In the genomic region with DNA sequence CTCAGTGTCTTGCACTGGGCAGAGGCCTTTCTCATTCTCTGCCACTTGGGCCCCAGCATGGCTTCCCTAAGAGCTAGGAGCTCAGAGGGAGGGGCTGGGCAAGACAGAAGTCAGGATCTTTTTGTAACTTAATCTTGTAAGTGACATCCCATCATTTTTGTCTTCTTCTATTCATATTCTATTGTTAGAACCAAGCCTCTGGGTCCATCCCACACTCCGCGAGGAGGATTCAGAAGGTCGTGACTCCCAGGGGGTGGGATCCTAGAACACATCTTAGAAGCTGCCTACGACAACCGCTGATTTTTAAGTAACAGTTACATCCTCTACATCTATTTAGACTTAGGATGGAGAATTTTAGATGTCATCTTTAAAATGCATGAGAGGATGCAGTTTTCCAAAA, we compare ENCODE assay signal across 16 cellular contexts. TPM values are rescaled to one million over a fixed set of nuclear protein-coding genes. Genes with fewer than 3 reads are reported as not detected.
DNase-seq lines count a peak whose midpoint lies in the region; ATAC-seq and TF ChIP-seq lines count a peak whose summit lies in the region.
"Had no signal": no experiment of that assay in that cellular context is flagged by ENCODE, and none has a peak within 500 bp of the region (broad histone marks: within the 10 kb centered on the region; RNA-seq: fewer than 3 reads in every experiment).

No MANE protein-coding gene starts in this region.

- no peaks in the 10 kb centered on the region for H3K27me3 ChIP-seq in smooth muscle cell (ENCODE audit: low read depth)
- H3K27me3 ChIP-seq: body of pancreas had no signal

- H4K20me1 ChIP-seq in smooth muscle cell (ENCODE audit: low read depth): peaks cover 22% of the 10 kb centered on the region

- no peaks in the 10 kb centered on the region for H3F3A ChIP-seq in smooth muscle cell (ENCODE audit: low read depth)

- no peaks in the 10 kb centered on the region for H3K4me1 ChIP-seq in smooth muscle cell (ENCODE audit: low read depth)

- no peak overlapping the region for H3K27ac ChIP-seq in smooth muscle cell (ENCODE audit: low read depth)
- H3K27ac ChIP-seq: body of pancreas, prostate gland had no signal

- H3K27ac Mint-ChIP-seq in WTC11 (no peak overlapping the region), endothelial cell (ENCODE audit: unreplicated experiment) (peak overlapping the region; percentile 52)

- H3K36me3 Mint-ChIP-seq in WTC11: no peaks in the 10 kb centered on the region
- H3K36me3 Mint-ChIP-seq in endothelial cell (ENCODE audit: low read depth, unreplicated experiment): peaks cover 7% of the 10 kb centered on the region

- H3K36me3 ChIP-seq in smooth muscle cell (ENCODE audit: low read depth): no peaks in the 10 kb centered on the region
- H3K36me3 ChIP-seq: prostate gland had no signal

- no peak overlapping the region for H3K4me3 ChIP-seq in smooth muscle cell
- H3K4me3 ChIP-seq: body of pancreas, prostate gland had no signal

- no peak overlapping the region for H3K4me2 ChIP-seq in smooth muscle cell

- peak; percentile 39 for DNase-seq in activated effector memory CD4-positive, alpha-beta T cell treated with anti-CD3 and anti-CD28 coated beads, Interleukin-2, amount 50 U/mL, for 16 hours
- no peak for DNase-seq in activated effector memory CD4-positive, alpha-beta T cell treated with Interleukin-2 at 50 U/mL for 16 hours
- no peak for DNase-seq in WTC11 (ENCODE audit: low spot score)
- DNase-seq in endothelial cell (ENCODE audit: low spot score): no peak
- peak; percentile 79 for DNase-seq in putamen (ENCODE audit: low spot score)
- no peak for DNase-seq in hepatic stellate cell (ENCODE audit: low spot score)
- no peak for DNase-seq in NCI-H69 (lab: John Stamatoyannopoulos, UW)
- no peak for DNase-seq in smooth muscle cell (lab: John Stamatoyannopoulos, UW; ENCODE audit: unreplicated experiment)
- DNase-seq: DMS153, hippocampal formation, IMR-90, left cardiac atrium, NCI-H2081, NCI-H748 treated with DMSO at 0.1 percent for 48 hours had no signal

- H3K4me1 Mint-ChIP-seq in WTC11: peaks cover 17% of the 10 kb centered on the region
- H3K4me1 Mint-ChIP-seq in endothelial cell (ENCODE audit: unreplicated experiment): peaks cover 28% of the 10 kb centered on the region

- H3K4me3 Mint-ChIP-seq in WTC11 (peak overlapping the region; percentile 71; the same call in 1 of the 2 replicates), endothelial cell (ENCODE audit: unreplicated experiment) (peak overlapping the region; percentile 86)

- H3K79me2 ChIP-seq in smooth muscle cell (ENCODE audit: low read depth): no peaks in the 10 kb centered on the region

- no peak overlapping the region for H2AFZ ChIP-seq in smooth muscle cell (ENCODE audit: low read depth)

- no peak for TF ChIP-seq CTCF in WTC11 (IDR thresholded peaks at IDR 0.05)
- no peak for TF ChIP-seq CTCF in endothelial cell (IDR thresholded peaks at IDR 0.05; ENCODE audit: unreplicated experiment)
- no peak for TF ChIP-seq CTCF in smooth muscle cell (IDR thresholded peaks at IDR 0.05; ENCODE audit: borderline replicate concordance, insufficient read depth, poor library complexity, severe bottlenecking)

- peaks cover 34% of the 10 kb centered on the region for H3K27me3 Mint-ChIP-seq in WTC11 (ENCODE audit: low read depth)
- peaks cover 14% of the 10 kb centered on the region for H3K27me3 Mint-ChIP-seq in endothelial cell (ENCODE audit: unreplicated experiment)

- no peaks in the 10 kb centered on the region for H3K9me3 ChIP-seq in smooth muscle cell (replicated peaks; ENCODE audit: low read depth)
- H3K9me3 ChIP-seq: body of pancreas, prostate gland had no signal

- H3K9ac ChIP-seq in smooth muscle cell (ENCODE audit: low read depth): no peak overlapping the region

- POLR2A ChIA-PET in WTC11 (lab: Charles Lee): no interaction called here

- CTCF ChIA-PET in WTC11 (lab: Charles Lee): interaction anchor here (0.6 to 1.7 kb wide), 6 partner anchors 9 to 1067 kb away, joined by 3 to 8 read pairs (median 4); partner anchors contain the start of gene USP18

- 96% methylated on average over 5 of the region's 5 CpGs for WGBS in smooth muscle cell (ENCODE audit: low lambda C conversion rate)

- no peak for ATAC-seq in WTC11
- ATAC-seq: body of pancreas, left cardiac atrium had no signal

- H3K9me3 Mint-ChIP-seq in WTC11 (no peaks in the 10 kb centered on the region), endothelial cell (ENCODE audit: unreplicated experiment) (no peaks in the 10 kb centered on the region)

TF ChIP-seq in WTC11, 78 proteins besides CTCF, POLR2A, EP300 and RAD21 (continues in another document):
- TF ChIP-seq, protein P1, sequence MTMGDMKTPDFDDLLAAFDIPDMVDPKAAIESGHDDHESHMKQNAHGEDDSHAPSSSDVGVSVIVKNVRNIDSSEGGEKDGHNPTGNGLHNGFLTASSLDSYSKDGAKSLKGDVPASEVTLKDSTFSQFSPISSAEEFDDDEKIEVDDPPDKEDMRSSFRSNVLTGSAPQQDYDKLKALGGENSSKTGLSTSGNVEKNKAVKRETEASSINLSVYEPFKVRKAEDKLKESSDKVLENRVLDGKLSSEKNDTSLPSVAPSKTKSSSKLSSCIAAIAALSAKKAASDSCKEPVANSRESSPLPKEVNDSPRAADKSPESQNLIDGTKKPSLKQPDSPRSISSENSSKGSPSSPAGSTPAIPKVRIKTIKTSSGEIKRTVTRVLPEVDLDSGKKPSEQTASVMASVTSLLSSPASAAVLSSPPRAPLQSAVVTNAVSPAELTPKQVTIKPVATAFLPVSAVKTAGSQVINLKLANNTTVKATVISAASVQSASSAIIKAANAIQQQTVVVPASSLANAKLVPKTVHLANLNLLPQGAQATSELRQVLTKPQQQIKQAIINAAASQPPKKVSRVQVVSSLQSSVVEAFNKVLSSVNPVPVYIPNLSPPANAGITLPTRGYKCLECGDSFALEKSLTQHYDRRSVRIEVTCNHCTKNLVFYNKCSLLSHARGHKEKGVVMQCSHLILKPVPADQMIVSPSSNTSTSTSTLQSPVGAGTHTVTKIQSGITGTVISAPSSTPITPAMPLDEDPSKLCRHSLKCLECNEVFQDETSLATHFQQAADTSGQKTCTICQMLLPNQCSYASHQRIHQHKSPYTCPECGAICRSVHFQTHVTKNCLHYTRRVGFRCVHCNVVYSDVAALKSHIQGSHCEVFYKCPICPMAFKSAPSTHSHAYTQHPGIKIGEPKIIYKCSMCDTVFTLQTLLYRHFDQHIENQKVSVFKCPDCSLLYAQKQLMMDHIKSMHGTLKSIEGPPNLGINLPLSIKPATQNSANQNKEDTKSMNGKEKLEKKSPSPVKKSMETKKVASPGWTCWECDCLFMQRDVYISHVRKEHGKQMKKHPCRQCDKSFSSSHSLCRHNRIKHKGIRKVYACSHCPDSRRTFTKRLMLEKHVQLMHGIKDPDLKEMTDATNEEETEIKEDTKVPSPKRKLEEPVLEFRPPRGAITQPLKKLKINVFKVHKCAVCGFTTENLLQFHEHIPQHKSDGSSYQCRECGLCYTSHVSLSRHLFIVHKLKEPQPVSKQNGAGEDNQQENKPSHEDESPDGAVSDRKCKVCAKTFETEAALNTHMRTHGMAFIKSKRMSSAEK (CRISPR knock-in tag; IDR thresholded peaks at IDR 0.05; ENCODE audit: borderline replicate concordance): no peak
- TF ChIP-seq ZNF423 (CRISPR knock-in tag; IDR thresholded peaks at IDR 0.05) (no peak), EMX1 (CRISPR knock-in tag; IDR thresholded peaks at IDR 0.05) (no peak), HMGA2 (CRISPR knock-in tag; IDR thresholded peaks at IDR 0.05) (no peak), IRF1 (CRISPR knock-in tag; IDR thresholded peaks at IDR 0.05) (no peak), PRDM15 (CRISPR knock-in tag; IDR thresholded peaks at IDR 0.05) (no peak)

RNA-seq across cellular contexts. Expression of gene IL17RA, which starts 1.5 kb away (rescaled TPM):
- 7.9 to 8.7 TPM (median 8.2 TPM) in 3 replicates for total RNA-seq in WTC11 (2021)
- 63.7 TPM for total RNA-seq in endothelial cell (ENCODE audit: unreplicated experiment)
- 3.4 and 6.4 TPM in 2 replicates for total RNA-seq in smooth muscle cell
- 7.5 and 8.5 TPM in 2 replicates for polyA plus RNA-seq in smooth muscle cell

RNA-seq across cellular contexts. Expression of gene TMEM121B, which starts 37.9 kb away (rescaled TPM):
- total RNA-seq in WTC11 (2021) (7.5 to 8.3 TPM (median 7.7 TPM) in 3 replicates), endothelial cell (ENCODE audit: unreplicated experiment) (62.2 TPM), smooth muscle cell (0.09 TPM in 1 of 2 replicates, not detected in the other)
- polyA plus RNA-seq in smooth muscle cell: 0.15 and 0.54 TPM in 2 replicates

Comparison
In these comparisons a context has a peak if more than half of its experiments do, and no peak if none do; other contexts are left out.
1. DNase-seq: peak in activated effector memory CD4-positive, alpha-beta T cell treated with anti-CD3 and anti-CD28 coated beads, Interleukin-2, amount 50 U/mL, for 16 hours (single experiment) and putamen (single experiment); none in activated effector memory CD4-positive, alpha-beta T cell treated with Interleukin-2 at 50 U/mL for 16 hours (single experiment), WTC11 (single experiment), endothelial cell (single experiment), hepatic stellate cell (single experiment), NCI-H69 (single experiment) and smooth muscle cell (single experiment).